In the genomic region with DNA sequence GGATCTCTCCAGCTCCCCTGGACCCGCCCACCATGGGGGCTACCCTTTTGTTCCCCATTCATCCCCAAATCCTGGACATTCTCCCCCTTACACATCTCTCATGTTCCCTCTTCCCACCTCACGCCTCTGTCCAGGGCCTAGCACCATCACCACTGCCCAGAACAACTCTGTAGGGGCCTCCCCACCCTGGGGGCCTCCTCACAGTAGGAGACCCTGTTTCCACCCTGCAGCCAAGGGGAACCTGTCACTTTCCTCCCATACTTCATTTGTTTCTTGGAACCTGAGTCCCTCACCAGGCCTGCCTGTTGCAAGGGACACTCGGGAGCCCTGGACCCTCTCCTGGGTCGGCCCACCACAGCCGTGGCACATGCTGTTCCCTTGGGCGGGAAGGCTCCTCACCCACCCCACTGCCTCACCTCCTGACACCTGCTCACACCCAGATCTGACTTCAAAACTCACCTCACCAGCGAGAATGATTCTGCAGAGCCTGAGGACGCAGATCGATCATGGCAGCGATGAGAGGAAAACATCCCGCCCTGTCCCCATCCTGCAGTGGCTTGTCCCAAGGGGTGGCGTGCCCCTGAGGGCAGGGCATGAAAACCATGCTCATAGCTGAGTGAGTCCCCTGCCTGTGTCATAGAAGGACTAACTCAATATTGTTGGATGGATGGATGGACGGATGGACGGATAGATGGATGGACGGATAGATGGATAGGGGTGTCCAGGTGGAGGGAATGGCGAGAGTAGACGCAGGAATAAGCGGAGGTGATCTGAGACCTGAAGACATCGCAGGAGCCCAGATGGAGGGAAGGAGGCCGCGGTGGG, we compare ENCODE assay signal across 16 cellular contexts.
"Had no signal": no experiment of that assay in that cellular context is flagged by ENCODE, and none has a peak within 500 bp of the region (broad histone marks: within the 10 kb centered on the region; RNA-seq: fewer than 3 reads in every experiment).

No MANE protein-coding gene starts in this region.

- H3K9me3 ChIP-seq: ascending aorta, gastroesophageal sphincter, tibial artery, vagina had no signal

- ATAC-seq: activated CD8-positive, alpha-beta T cell treated with anti-CD3 and anti-CD28 coated beads, Interleukin-2, amount 10 ng/mL, durations not matched to agents 7 days and 5 days; gastroesophageal sphincter had no signal

- DNase-seq: activated B cell treated with CpG ODN at 0.5 μM for 24 hours; activated CD4-positive, alpha-beta T cell treated with anti-CD3 and anti-CD28 coated beads for 48 hours; activated CD8-positive, alpha-beta memory T cell treated with anti-CD3 and anti-CD28 coated beads, Interleukin-2, amount 50 U/mL, for 4 hours; activated CD8-positive, alpha-beta T cell treated with anti-CD3 and anti-CD28 coated beads, Interleukin-2, amount 10 ng/mL, durations not matched to agents 7 days and 5 days; activated gamma-delta T cell; activated T-cell treated with anti-CD3 and anti-CD28 coated beads, Interleukin-2, amount 50 U/mL, for 48 hours; erythroblast; stimulated activated CD4-positive, alpha-beta T cell treated with anti-CD3 and anti-CD28 coated beads, Interleukin-12 subunit alpha, Interleukin-12 subunit beta, amount 100 ng/mL, for 4 hours; tibial artery had no signal

- H3K4me1 ChIP-seq: ascending aorta, gastroesophageal sphincter, parathyroid adenoma, vagina had no signal

- H3K27ac Mint-ChIP-seq: activated B cell treated with CpG ODN at 0.5 μM for 24 hours; activated CD8-positive, alpha-beta T cell treated with anti-CD3 and anti-CD28 coated beads, Interleukin-2, amount 10 ng/mL, durations not matched to agents 7 days and 5 days; mesothelial cell of epicardium; stimulated activated memory B cell treated with anti-CD40 and anti-IgM and Interleukin-4, amounts not matched to agents 10 μg/mL and 1 μg/mL and 100 μg/mL, for 72 hours had no signal

- H3K79me2 ChIP-seq: parathyroid adenoma had no signal

- H3K36me3 Mint-ChIP-seq: mesothelial cell of epicardium; stimulated activated memory B cell treated with anti-CD40 and anti-IgM and Interleukin-4, amounts not matched to agents 10 μg/mL and 1 μg/mL and 100 μg/mL, for 72 hours had no signal

- H3K36me3 ChIP-seq: ascending aorta, cardiac muscle cell, gastroesophageal sphincter, vagina had no signal

- H3K4me3 Mint-ChIP-seq: activated B cell treated with CpG ODN at 0.5 μM for 24 hours; activated CD8-positive, alpha-beta T cell treated with anti-CD3 and anti-CD28 coated beads, Interleukin-2, amount 10 ng/mL, durations not matched to agents 7 days and 5 days; mesothelial cell of epicardium; stimulated activated memory B cell treated with anti-CD40 and anti-IgM and Interleukin-4, amounts not matched to agents 10 μg/mL and 1 μg/mL and 100 μg/mL, for 72 hours had no signal

- H3K4me3 ChIP-seq: ascending aorta, cardiac muscle cell, gastroesophageal sphincter, tibial artery, vagina had no signal

- H3K4me1 Mint-ChIP-seq: activated B cell treated with CpG ODN at 0.5 μM for 24 hours; mesothelial cell of epicardium; stimulated activated memory B cell treated with anti-CD40 and anti-IgM and Interleukin-4, amounts not matched to agents 10 μg/mL and 1 μg/mL and 100 μg/mL, for 72 hours had no signal

- H3K27me3 ChIP-seq: ascending aorta, cardiac muscle cell, gastroesophageal sphincter, tibial artery, vagina had no signal

- H2AFZ ChIP-seq: parathyroid adenoma had no signal

- H3K9ac ChIP-seq: parathyroid adenoma had no signal

- H3K27ac ChIP-seq: ascending aorta, cardiac muscle cell, gastroesophageal sphincter, parathyroid adenoma, tibial artery, vagina had no signal
